Comparison of ENCODE assay signal across 11 cellular contexts in the genomic region with DNA sequence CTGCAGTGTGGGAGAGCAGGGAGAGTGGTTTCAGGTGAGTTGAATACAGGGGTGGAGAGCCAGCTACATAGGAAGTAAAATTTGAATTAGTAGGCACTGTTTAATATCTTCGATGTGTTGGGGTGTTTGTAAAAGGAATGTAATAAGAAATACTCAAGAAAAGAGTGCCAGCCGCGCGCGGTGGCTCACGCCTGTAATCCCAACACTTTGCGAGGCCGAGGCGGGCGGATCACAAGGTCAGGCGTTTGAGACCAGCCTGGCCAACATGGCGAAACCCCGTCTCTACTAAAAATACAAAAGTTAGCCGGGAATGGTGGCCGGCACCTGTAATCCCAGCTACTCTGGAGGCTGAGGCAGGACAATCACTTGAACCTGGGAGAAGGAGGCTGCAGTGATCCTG. TPM values are rescaled to one million over a fixed set of nuclear protein-coding genes. Genes with fewer than 3 reads are reported as not detected.
DNase-seq lines count a peak whose midpoint lies in the region; ATAC-seq and TF ChIP-seq lines count a peak whose summit lies in the region.
"Not testable (repeated sequence)": the region's sequence is repeated elsewhere in the genome, so short reads cannot be mapped to it uniquely, and the experiment has no call there.
"Had no signal": no experiment of that assay in that cellular context is flagged by ENCODE, and none has a peak within 500 bp of the region (broad histone marks: within the 10 kb centered on the region; RNA-seq: fewer than 3 reads in every experiment).

No MANE protein-coding gene starts in this region.

- intact Hi-C loops in CD8-positive, alpha-beta T cell (cut with DNase I, micrococcal nuclease): loop anchor here in 1 of 2 experiments (2.0 kb wide), 1 partner anchor 137 kb away; the partner anchor contains the start of gene NSG1
- intact Hi-C loops in colonic mucosa (cut with DNase I): loop anchor here (5.0 kb wide), 1 partner anchor 38 kb away; no protein-coding TSS in a partner anchor

- H3K4me1 ChIP-seq in CD8-positive, alpha-beta T cell (ENCODE audit: insufficient read depth, low read length): peaks cover 17% of the 10 kb centered on the region
- peaks cover 11% of the 10 kb centered on the region for H3K4me1 ChIP-seq in colonic mucosa
- not testable (repeated sequence) for H3K4me1 ChIP-seq in neural progenitor cell

- POLR2A ChIA-PET in CD8-positive, alpha-beta T cell (lab: Charles Lee): interaction anchor here (0.8 to 2.3 kb wide), 3 partner anchors 10 to 138 kb away, joined by 3 to 8 read pairs (median 5); partner anchors contain the start of gene NSG1

- TF ChIP-seq CTCF in CD8-positive, alpha-beta T cell (IDR thresholded peaks at IDR 0.05); LNCaP clone FGC (IDR thresholded peaks at IDR 0.05; ENCODE audit: control insufficient read depth, extremely low read depth, insufficient read depth); VCaP (conservative IDR thresholded peaks at IDR 0.05); colonic mucosa (IDR thresholded peaks at IDR 0.05); neural progenitor cell (IDR thresholded peaks at IDR 0.05): not testable (repeated sequence)

- peaks cover 10% of the 10 kb centered on the region for H3K36me3 ChIP-seq in CD8-positive, alpha-beta T cell (ENCODE audit: insufficient read depth, low read length)
- not testable (repeated sequence) for H3K36me3 ChIP-seq in colonic mucosa, neural progenitor cell

- ATAC-seq in CD8-positive, alpha-beta T cell; activated T-helper 17 cell treated with anti-CD3 and anti-CD28 coated beads, Interleukin-2, amount 50 U/mL, for 72 hours (replicated peaks); stimulated activated naive CD8-positive, alpha-beta T cell treated with anti-CD3 and anti-CD28 coated beads, Interleukin-15, amount 100 ng/mL, for 72 hours: not testable (repeated sequence)

- DNase-seq in CD8-positive, alpha-beta T cell; LNCaP clone FGC (ENCODE audit: low read depth); colonic mucosa; immature natural killer cell; neural progenitor cell (ENCODE audit: low spot score); stimulated activated naive CD8-positive, alpha-beta T cell treated with anti-CD3 and anti-CD28 coated beads, Interleukin-15, amount 100 ng/mL, for 72 hours: not testable (repeated sequence)

- H3K9me3 ChIP-seq in CD8-positive, alpha-beta T cell (ENCODE audit: low read length); colonic mucosa; neural progenitor cell (ENCODE audit: low read depth): not testable (repeated sequence)

- H3K79me2 ChIP-seq in neural progenitor cell (ENCODE audit: low read depth): peaks cover 20% of the 10 kb centered on the region

- not testable (repeated sequence) for H3K4me3 ChIP-seq in CD8-positive, alpha-beta T cell (ENCODE audit: low read depth, low read length); colonic mucosa
- peak overlapping the region; percentile 76 for H3K4me3 ChIP-seq in LNCaP clone FGC (ENCODE audit: low read depth, low read length)
- peak overlapping the region; percentile 92 for H3K4me3 ChIP-seq in neural progenitor cell

- peaks cover 25% of the 10 kb centered on the region for H3K36me3 Mint-ChIP-seq in CD8-positive, alpha-beta T cell
- H3K36me3 Mint-ChIP-seq in activated T-helper 17 cell treated with anti-CD3 and anti-CD28 coated beads, Interleukin-2, amount 50 U/mL, for 72 hours (ENCODE audit: low read depth): peaks cover 19% of the 10 kb centered on the region
- H3K36me3 Mint-ChIP-seq in immature natural killer cell, neural progenitor cell: not testable (repeated sequence)

- H4K20me1 ChIP-seq in neural progenitor cell (ENCODE audit: low read depth): not testable (repeated sequence)

- CTCF ChIA-PET in CD8-positive, alpha-beta T cell (lab: Charles Lee): interaction anchor here (2.1 to 3.4 kb wide), 3 partner anchors 10 to 182 kb away, joined by 22 to 41 read pairs (median 30); no protein-coding TSS in a partner anchor

- H3F3A ChIP-seq in neural progenitor cell (ENCODE audit: low read depth): peaks cover 14% of the 10 kb centered on the region

- H2AFZ ChIP-seq in neural progenitor cell (replicated peaks): not testable (repeated sequence)

- not testable (repeated sequence) for H3K27ac ChIP-seq in CD8-positive, alpha-beta T cell (ENCODE audit: low read depth, low read length); neural progenitor cell
- H3K27ac ChIP-seq in VCaP: peak overlapping the region; percentile 92
- peak overlapping the region; percentile 93 for H3K27ac ChIP-seq in colonic mucosa

- not testable (repeated sequence) for H3K4me3 Mint-ChIP-seq in CD8-positive, alpha-beta T cell
- H3K4me3 Mint-ChIP-seq in activated T-helper 17 cell treated with anti-CD3 and anti-CD28 coated beads, Interleukin-2, amount 50 U/mL, for 72 hours: peak overlapping the region; percentile 89
- H3K4me3 Mint-ChIP-seq in immature natural killer cell: peak overlapping the region in 4 of 5 donors; percentile 27 to 96 (median 81)
- H3K4me3 Mint-ChIP-seq in neural progenitor cell: peak overlapping the region; percentile 92
- H3K4me3 Mint-ChIP-seq in stimulated activated naive CD8-positive, alpha-beta T cell treated with anti-CD3 and anti-CD28 coated beads, Interleukin-15, amount 100 ng/mL, for 72 hours: peak overlapping the region; percentile 92 to 96

- H3K9me3 Mint-ChIP-seq in CD8-positive, alpha-beta T cell; activated T-helper 17 cell treated with anti-CD3 and anti-CD28 coated beads, Interleukin-2, amount 50 U/mL, for 72 hours; immature natural killer cell; neural progenitor cell; stimulated activated naive CD8-positive, alpha-beta T cell treated with anti-CD3 and anti-CD28 coated beads, Interleukin-15, amount 100 ng/mL, for 72 hours: not testable (repeated sequence)

- peak overlapping the region; percentile 99 for H3K27ac Mint-ChIP-seq in CD8-positive, alpha-beta T cell
- H3K27ac Mint-ChIP-seq in activated T-helper 17 cell treated with anti-CD3 and anti-CD28 coated beads, Interleukin-2, amount 50 U/mL, for 72 hours: peak overlapping the region; percentile 97
- H3K27ac Mint-ChIP-seq in immature natural killer cell: peak overlapping the region; percentile 97 to 99 (median 98)
- H3K27ac Mint-ChIP-seq in neural progenitor cell: not testable (repeated sequence)
- peak overlapping the region in 1 of 2 donors; percentile 99 for H3K27ac Mint-ChIP-seq in stimulated activated naive CD8-positive, alpha-beta T cell treated with anti-CD3 and anti-CD28 coated beads, Interleukin-15, amount 100 ng/mL, for 72 hours

- not testable (repeated sequence) for H3K9ac ChIP-seq in colonic mucosa (ENCODE audit: low read depth in 2 of 2, low read length in 2 of 2); neural progenitor cell

- H3K27me3 Mint-ChIP-seq in CD8-positive, alpha-beta T cell (ENCODE audit: low read depth); activated T-helper 17 cell treated with anti-CD3 and anti-CD28 coated beads, Interleukin-2, amount 50 U/mL, for 72 hours; neural progenitor cell (ENCODE audit: insufficient read depth, low read depth); stimulated activated naive CD8-positive, alpha-beta T cell treated with anti-CD3 and anti-CD28 coated beads, Interleukin-15, amount 100 ng/mL, for 72 hours: not testable (repeated sequence)
- peaks cover 5 to 11% (median 6%) of the 10 kb centered on the region in 3 donors for H3K27me3 Mint-ChIP-seq in immature natural killer cell (ENCODE audit: low read depth in 3 of 3)

- not testable (repeated sequence) for H3K27me3 ChIP-seq in CD8-positive, alpha-beta T cell (ENCODE audit: insufficient read depth, low read length); colonic mucosa; neural progenitor cell

- H3K4me1 Mint-ChIP-seq in CD8-positive, alpha-beta T cell (ENCODE audit: low read depth): peaks cover 39% of the 10 kb centered on the region
- H3K4me1 Mint-ChIP-seq in activated T-helper 17 cell treated with anti-CD3 and anti-CD28 coated beads, Interleukin-2, amount 50 U/mL, for 72 hours: peaks cover 18% of the 10 kb centered on the region
- peaks cover 26 to 31% of the 10 kb centered on the region in 2 donors for H3K4me1 Mint-ChIP-seq in immature natural killer cell
- peaks cover 15% of the 10 kb centered on the region for H3K4me1 Mint-ChIP-seq in neural progenitor cell
- peaks cover 29% of the 10 kb centered on the region for H3K4me1 Mint-ChIP-seq in stimulated activated naive CD8-positive, alpha-beta T cell treated with anti-CD3 and anti-CD28 coated beads, Interleukin-15, amount 100 ng/mL, for 72 hours

- peak overlapping the region; percentile 98 for H3K4me2 ChIP-seq in neural progenitor cell

RNA-seq across cellular contexts. Expression of gene TMEM128, which starts 1.3 kb away (rescaled TPM):
- 1 to 10 TPM; 6.4 TPM for total RNA-seq in CD8-positive, alpha-beta T cell
- total RNA-seq in activated T-helper 17 cell treated with anti-CD3 and anti-CD28 coated beads, Interleukin-2, amount 50 U/mL, for 72 hours: 10 to 100 TPM in 1 of 2 donors, 1 to 10 TPM in 1; 9.1 to 13.1 TPM
- total RNA-seq in colonic mucosa (10 to 100 TPM; 16.9 to 18.7 TPM), neural progenitor cell (ENCODE audit: low replicate concordance) (61.3 and 89.3 TPM in 2 replicates)
- polyA plus RNA-seq in immature natural killer cell: 10 to 100 TPM; 36.4 to 45.6 (median 41.0) TPM

RNA-seq across cellular contexts. Expression of gene OTOP1, which starts 22.6 kb away (rescaled TPM):
- total RNA-seq in CD8-positive, alpha-beta T cell: not detected
- total RNA-seq in activated T-helper 17 cell treated with anti-CD3 and anti-CD28 coated beads, Interleukin-2, amount 50 U/mL, for 72 hours: not detected
- total RNA-seq in colonic mucosa (not detected), neural progenitor cell (ENCODE audit: low replicate concordance) (not detected in 2 replicates)
- polyA plus RNA-seq in immature natural killer cell: not detected
- total RNA-seq: dermis microvascular lymphatic vessel endothelial cell, liver, urinary bladder had no signal
- polyA plus RNA-seq: liver, urinary bladder had no signal

RNA-seq across cellular contexts. Expression of gene LYAR, which starts 40.6 kb away (rescaled TPM):
- total RNA-seq in CD8-positive, alpha-beta T cell: 10 to 100 TPM; 57.8 to 59.0 TPM
- 10 to 100 TPM; 25.2 to 57.8 TPM for total RNA-seq in activated T-helper 17 cell treated with anti-CD3 and anti-CD28 coated beads, Interleukin-2, amount 50 U/mL, for 72 hours
- total RNA-seq in colonic mucosa (10 to 100 TPM in 1 of 2 donors, 1 to 10 TPM in 1; 6.7 to 16.7 TPM), neural progenitor cell (ENCODE audit: low replicate concordance) (22.1 and 49.0 TPM in 2 replicates)
- 10 to 100 TPM; 48.8 to 60.7 (median 54.6) TPM for polyA plus RNA-seq in immature natural killer cell

RNA-seq across cellular contexts. Expression of gene ZBTB49, which starts 40.7 kb away (rescaled TPM):
- total RNA-seq in CD8-positive, alpha-beta T cell: 10 to 100 TPM; 15.9 to 21.1 TPM
- 1 to 10 TPM; 3.5 to 7.6 TPM for total RNA-seq in activated T-helper 17 cell treated with anti-CD3 and anti-CD28 coated beads, Interleukin-2, amount 50 U/mL, for 72 hours
- total RNA-seq in colonic mucosa: 1 to 10 TPM; 4.0 to 5.1 TPM
- 1 to 10 TPM; 3.2 to 6.9 (median 4.6) TPM for polyA plus RNA-seq in immature natural killer cell
- total RNA-seq in neural progenitor cell (ENCODE audit: low replicate concordance): 13.6 and 20.2 TPM in 2 replicates
